ENCODE assay signal across 14 cellular contexts in the genomic region with DNA sequence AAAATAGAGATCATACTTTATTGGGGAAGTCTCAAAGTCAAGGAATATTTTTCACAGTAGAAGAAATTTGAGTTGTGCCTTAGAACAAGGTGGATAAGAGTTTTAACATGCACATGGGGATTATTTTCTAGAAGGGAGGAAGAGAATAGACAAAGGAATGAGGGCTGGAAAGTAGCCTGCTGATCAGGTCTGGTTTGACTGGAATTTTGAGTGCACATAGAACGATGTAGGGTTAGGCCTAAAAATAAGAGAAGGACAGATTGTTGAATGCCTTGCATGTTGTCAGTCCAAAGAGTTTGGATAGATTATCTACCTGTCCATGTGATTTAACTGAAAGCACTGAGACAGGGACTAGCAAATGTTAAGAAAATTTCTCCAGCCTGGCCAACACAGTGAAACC.
"Had no signal": no experiment of that assay in that cellular context is flagged by ENCODE, and none has a peak within 500 bp of the region (broad histone marks: within the 10 kb centered on the region; RNA-seq: fewer than 3 reads in every experiment).

No MANE protein-coding gene starts in this region.

- H3K27me3 ChIP-seq: adrenal gland, colonic mucosa, sigmoid colon, upper lobe of left lung had no signal

- H3K27ac Mint-ChIP-seq: activated CD4-positive, alpha-beta memory T cell treated with anti-CD3 and anti-CD28 coated beads for 36 hours; naive B cell had no signal

- H3K27ac ChIP-seq: adrenal gland, colonic mucosa, parathyroid adenoma, sigmoid colon, upper lobe of left lung had no signal

- H3K4me3 Mint-ChIP-seq: activated CD4-positive, alpha-beta memory T cell treated with anti-CD3 and anti-CD28 coated beads for 36 hours; activated T-cell treated with anti-CD3 and anti-CD28 coated beads, Interleukin-2, amount 50 U/mL, for 4 hours; naive B cell had no signal

- H3K4me1 ChIP-seq: colonic mucosa, parathyroid adenoma, upper lobe of left lung had no signal

- ATAC-seq: activated T-cell treated with anti-CD3 and anti-CD28 coated beads, Interleukin-2, amount 50 U/mL, for 4 hours; stimulated activated naive CD8-positive, alpha-beta T cell treated with anti-CD3 and anti-CD28 coated beads, Interleukin-15, Interleukin-2, amounts not matched to agents 100 U/mL and 50 U/mL, for 24 hours had no signal

- H3K4me1 Mint-ChIP-seq: naive B cell had no signal

- H3K9me3 Mint-ChIP-seq: activated CD4-positive, alpha-beta memory T cell treated with anti-CD3 and anti-CD28 coated beads for 36 hours; activated T-cell treated with anti-CD3 and anti-CD28 coated beads, Interleukin-2, amount 50 U/mL, for 4 hours had no signal

- H3K9me3 ChIP-seq: adrenal gland, colonic mucosa, sigmoid colon, upper lobe of left lung had no signal

- H3K4me3 ChIP-seq: adrenal gland, colonic mucosa, lung, sigmoid colon, upper lobe of left lung had no signal

- DNase-seq: activated CD4-positive, alpha-beta memory T cell treated with anti-CD3 and anti-CD28 coated beads for 36 hours; activated effector memory CD4-positive, alpha-beta T cell treated with Interleukin-2 at 50 U/mL for 16 hours; activated naive CD4-positive, alpha-beta T cell treated with anti-CD3 and anti-CD28 coated beads, Interleukin-2, amount 50 U/mL, for 16 hours; activated T-cell treated with anti-CD3 and anti-CD28 coated beads, Interleukin-2, amount 50 U/mL, for 4 hours; adrenal gland; central memory CD4-positive, alpha-beta T cell; colonic mucosa; naive B cell; sigmoid colon; stimulated activated CD4-positive, alpha-beta T cell treated with anti-CD3 and anti-CD28 coated beads, Interleukin-4, amount 100 ng/mL, for 24 hours; stimulated activated naive CD8-positive, alpha-beta T cell treated with anti-CD3 and anti-CD28 coated beads, Interleukin-15, Interleukin-2, amounts not matched to agents 100 U/mL and 50 U/mL, for 24 hours; upper lobe of left lung had no signal

- H3K36me3 ChIP-seq: adrenal gland, colonic mucosa, sigmoid colon, upper lobe of left lung had no signal

- H3K9ac ChIP-seq: parathyroid adenoma had no signal

- H2AFZ ChIP-seq: parathyroid adenoma had no signal

- H3K36me3 Mint-ChIP-seq: activated CD4-positive, alpha-beta memory T cell treated with anti-CD3 and anti-CD28 coated beads for 36 hours; naive B cell had no signal
